ENCODE assay signal across 22 cellular contexts in the genomic region with DNA sequence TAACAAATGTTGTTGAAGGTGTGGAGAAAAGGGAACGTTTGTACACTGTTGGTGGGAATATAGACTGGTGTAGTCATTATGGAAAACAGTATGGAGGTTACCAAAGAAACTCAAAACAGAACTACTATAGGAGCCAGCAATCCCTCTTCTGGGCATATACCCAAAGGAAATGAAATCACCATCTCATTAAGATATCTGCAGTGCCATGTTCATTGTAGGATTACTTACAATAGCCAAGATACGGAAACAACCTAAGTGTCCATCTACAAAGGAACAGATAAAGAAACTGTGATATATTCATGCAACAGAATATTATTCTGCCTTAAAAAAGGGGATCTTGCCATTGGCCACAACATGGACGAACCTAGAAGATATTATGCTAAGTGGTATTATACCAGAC.
"Had no signal": no experiment of that assay in that cellular context is flagged by ENCODE, and none has a peak within 500 bp of the region (broad histone marks: within the 10 kb centered on the region; RNA-seq: fewer than 3 reads in every experiment).

No MANE protein-coding gene starts in this region.

- H3K36me3 ChIP-seq: cardiac muscle cell, gastroesophageal sphincter, neutrophil, pancreas, upper lobe of right lung had no signal

- H3K9me3 ChIP-seq: gastroesophageal sphincter, heart left ventricle, neutrophil, pancreas, testis, upper lobe of right lung had no signal

- FAIRE-seq: kidney, pancreas had no signal

- H3K27me3 ChIP-seq: cardiac muscle cell, gastroesophageal sphincter, heart left ventricle, neutrophil, pancreas, testis, upper lobe of right lung had no signal

- H3K4me3 ChIP-seq: cardiac muscle cell, gastroesophageal sphincter, heart left ventricle, pancreas, testis, upper lobe of right lung had no signal

- H3K27ac ChIP-seq: cardiac muscle cell, gastroesophageal sphincter, heart left ventricle, neutrophil, pancreas, testis, upper lobe of right lung had no signal

- ATAC-seq: activated CD8-positive, alpha-beta T cell treated with anti-CD3 and anti-CD28 coated beads for 36 hours; activated naive CD8-positive, alpha-beta T cell treated with anti-CD3 and anti-CD28 coated beads, Interleukin-2, amount 50 U/mL, for 24 hours; activated T-helper 17 cell treated with anti-CD3 and anti-CD28 coated beads, Interleukin-2, amount 50 U/mL, for 72 hours; effector memory CD8-positive, alpha-beta T cell; gastroesophageal sphincter; heart left ventricle; left lobe of liver; natural killer cell treated with Interleukin-12 subunit alpha and Interleukin-12 subunit beta and Interleukin-15 and Interleukin-18, amount 100 ng/mL, for 72 hours; pancreas; sciatic nerve; stimulated activated effector memory CD8-positive, alpha-beta T cell treated with anti-CD3 and anti-CD28 coated beads, Interleukin-12 subunit alpha, Interleukin-12 subunit beta, amount 100 ng/mL, for 72 hours; upper lobe of right lung had no signal

- DNase-seq: activated CD4-positive, alpha-beta T cell treated with anti-CD3 and anti-CD28 coated beads, Interleukin-2, amount 10 ng/mL, durations not matched to agents 24 days and 14 days; activated CD4-positive, CD25-positive, alpha-beta regulatory T cell; activated CD8-positive, alpha-beta T cell treated with anti-CD3 and anti-CD28 coated beads for 36 hours; activated naive CD4-positive, alpha-beta T cell treated with Interleukin-2 at 50 U/mL for 16 hours; activated naive CD8-positive, alpha-beta T cell treated with anti-CD3 and anti-CD28 coated beads, Interleukin-2, amount 50 U/mL, for 24 hours; activated T-cell treated with anti-CD3 and anti-CD28 coated beads, Interleukin-2, amount 50 U/mL, for 1 hour; aorta; effector memory CD8-positive, alpha-beta T cell; heart left ventricle; kidney; pancreas; stimulated activated CD4-positive, alpha-beta T cell treated with anti-CD3 and anti-CD28 coated beads, Interleukin-4, amount 100 ng/mL, for 24 hours; testis; upper lobe of right lung had no signal
